In the genomic region with DNA sequence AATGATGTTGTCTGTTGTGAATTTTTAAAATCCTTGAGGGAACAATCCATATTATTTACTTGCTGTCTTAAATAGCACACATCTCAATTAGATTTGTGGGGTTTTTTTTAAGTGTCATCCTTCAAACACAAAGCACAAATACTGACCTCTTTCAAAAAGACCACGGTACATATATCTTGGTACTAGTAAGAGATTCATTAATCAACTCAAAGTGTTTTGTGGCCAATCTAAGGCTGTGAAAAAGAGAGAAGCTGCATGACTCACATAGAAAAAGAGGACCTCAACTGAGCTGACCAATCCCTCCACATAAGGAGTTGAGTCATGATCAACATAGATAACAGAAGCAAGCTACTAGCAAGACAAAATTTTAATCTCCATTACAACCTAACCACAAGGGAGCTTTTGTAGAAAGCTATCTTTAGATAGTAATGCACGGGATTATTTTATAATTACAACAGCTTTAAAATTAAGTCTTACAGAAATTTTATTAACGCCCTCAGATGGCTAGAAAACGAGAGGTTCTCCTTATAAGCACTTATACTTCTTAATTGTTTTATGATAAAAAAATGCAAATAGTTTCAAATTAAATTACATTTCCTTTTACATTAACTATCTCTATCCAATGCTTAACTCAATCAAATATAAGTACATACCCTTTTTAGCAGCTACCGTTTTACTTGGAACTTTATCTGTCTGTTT, we compare ENCODE assay signal across 9 cellular contexts.
DNase-seq lines count a peak whose midpoint lies in the region; ATAC-seq and TF ChIP-seq lines count a peak whose summit lies in the region.
"Had no signal": no experiment of that assay in that cellular context is flagged by ENCODE, and none has a peak within 500 bp of the region (broad histone marks: within the 10 kb centered on the region; RNA-seq: fewer than 3 reads in every experiment).

No MANE protein-coding gene starts in this region.

- intact Hi-C loops in left lung (cut with DNase I) = no loop called here

- no peak for TF ChIP-seq CTCF in left lung (IDR thresholded peaks at IDR 0.05)
- TF ChIP-seq CTCF in GM13977 (IDR thresholded peaks at IDR 0.05; ENCODE audit: extremely low read depth, insufficient read depth, missing control alignments) = no peak

- H3K27ac ChIP-seq in left lung = peak overlapping the region; percentile 21 to 78

- H3K27me3 ChIP-seq in left lung = no peaks in the 10 kb centered on the region

- no peak overlapping the region for H3K4me3 Mint-ChIP-seq in T-cell
- H3K4me3 Mint-ChIP-seq: activated CD4-positive, alpha-beta T cell treated with anti-CD3 and anti-CD28 coated beads, Interleukin-2, amount 10 ng/mL, durations not matched to agents 24 days and 14 days had no signal

- no peaks in the 10 kb centered on the region for H3K9me3 Mint-ChIP-seq in T-cell
- H3K9me3 Mint-ChIP-seq: activated CD4-positive, alpha-beta T cell treated with anti-CD3 and anti-CD28 coated beads, Interleukin-2, amount 10 ng/mL, durations not matched to agents 24 days and 14 days had no signal

- no peak overlapping the region for H3K4me3 ChIP-seq in left lung

- H3K4me1 ChIP-seq in left lung = peaks cover 0 to 20% of the 10 kb centered on the region in 2 donors

- H3K9me3 ChIP-seq in left lung = no peaks in the 10 kb centered on the region

- in situ Hi-C loops in GM13977 (cut with MboI; ENCODE audit: low pct_unique_long_range_greater_than_20kb, low sequenced_read_pairs, unreplicated experiment) = no loop called here

- H3K4me1 Mint-ChIP-seq in T-cell = peaks cover 0 to 4% (median 0%) of the 10 kb centered on the region in 3 donors

- peak; percentile 59 for DNase-seq in AG08395 (ENCODE audit: low spot score)
- peak; percentile 39 for DNase-seq in amniotic stem cell (lab: John Stamatoyannopoulos, UW)
- DNase-seq in left lung = no peak
- DNase-seq in NCI-H446 (lab: John Stamatoyannopoulos, UW) = no peak
- DNase-seq in T-cell = no peak
- no peak for DNase-seq in GM13977 (ENCODE audit: low spot score)
- no peak for DNase-seq in HPDE6-E6E7 (ENCODE audit: extremely low spot score)
- DNase-seq: activated CD4-positive, alpha-beta T cell treated with anti-CD3 and anti-CD28 coated beads, Interleukin-2, amount 10 ng/mL, durations not matched to agents 24 days and 14 days had no signal

- H3K27me3 Mint-ChIP-seq in T-cell = no peaks in the 10 kb centered on the region
- H3K27me3 Mint-ChIP-seq: activated CD4-positive, alpha-beta T cell treated with anti-CD3 and anti-CD28 coated beads, Interleukin-2, amount 10 ng/mL, durations not matched to agents 24 days and 14 days had no signal

- POLR2A ChIA-PET in T-cell (lab: Charles Lee) = interaction anchor here in 1 of 2 donors (0.8 kb wide), 1 partner anchor 30 kb away, joined by 3 read pairs; no protein-coding TSS in a partner anchor

- ATAC-seq in HG03159 (IDR thresholded peaks at IDR 0.05; ENCODE audit: unreplicated experiment) = peak; percentile 55
- ATAC-seq in left lung = peak; percentile 88
- no peak for ATAC-seq in T-cell (replicated peaks in 1 of 4)

- H3K27ac Mint-ChIP-seq in T-cell = peak overlapping the region in 1 of 2 donors; percentile 46
- H3K27ac Mint-ChIP-seq: activated CD4-positive, alpha-beta T cell treated with anti-CD3 and anti-CD28 coated beads, Interleukin-2, amount 10 ng/mL, durations not matched to agents 24 days and 14 days had no signal

- CTCF ChIA-PET in T-cell (lab: Charles Lee) = interaction anchor here in 1 of 2 donors (0.9 kb wide), 1 partner anchor 10 kb away, joined by 8 read pairs; no protein-coding TSS in a partner anchor

- H3K36me3 ChIP-seq in left lung = peaks cover 0 to 54% of the 10 kb centered on the region in 2 donors

- peaks cover 52% of the 10 kb centered on the region for H3K36me3 Mint-ChIP-seq in T-cell

Comparison
In these comparisons a context has a peak if more than half of its experiments do, and no peak if none do; other contexts are left out.
1. DNase-seq: peak in AG08395 (single experiment) and amniotic stem cell (single experiment); none in left lung (0 of 2), NCI-H446 (0 of 2), T-cell (0 of 34), GM13977 (single experiment) and HPDE6-E6E7 (single experiment).
2. ATAC-seq: peak in HG03159 (single experiment) and left lung (single experiment); none in T-cell (0 of 4).